In genomic region chr21:35840197-35840799, GRCh38 we compare ENCODE assay signal across 7 cellular contexts.
DNase-seq lines count a peak whose midpoint lies in the region; ATAC-seq, FAIRE-seq and TF ChIP-seq lines count a peak whose summit lies in the region.

No MANE protein-coding gene starts in this region.

- peaks cover 0 to 3% (median 0%) of the 10 kb centered on the region in 5 experiments for H3K9me3 Mint-ChIP-seq in brain

- H3K9ac ChIP-seq in SK-N-MC (ENCODE audit: insufficient read length): no peak overlapping the region

- H3K4me3 ChIP-seq in GM06990 (replicated peaks; ENCODE audit: low read depth, low read length) (no peak overlapping the region), SK-N-MC (no peak overlapping the region)

- no peaks in the 10 kb centered on the region for H3K36me3 ChIP-seq in GM06990 (ENCODE audit: control insufficient read depth, insufficient read depth, low read length)
- no peaks in the 10 kb centered on the region for H3K36me3 ChIP-seq in SK-N-MC (ENCODE audit: insufficient read depth, low read length)

- H3K36me3 Mint-ChIP-seq in brain: no peaks in the 10 kb centered on the region

- H3K27me3 Mint-ChIP-seq in brain: peaks cover 14% of the 10 kb centered on the region

- no peak overlapping the region for H3K27ac Mint-ChIP-seq in brain

- H3K4me1 Mint-ChIP-seq in brain: no peaks in the 10 kb centered on the region

- DNase-seq in GM06990 (ENCODE audit: extremely low read depth, insufficient read length) (no peak), NAMALWA (ENCODE audit: low spot score) (peak; percentile 75), SK-N-MC (ENCODE audit: low read depth, low spot score) (peak; percentile 64)
- DNase-seq in stimulated activated CD4-positive, alpha-beta T cell treated with anti-CD3 and anti-CD28 coated beads, Interleukin-4, amount 100 ng/mL, for 24 hours: peak; percentile 72

- TF ChIP-seq CTCF in GM06990 (IDR thresholded peaks at IDR 0.05; ENCODE audit: insufficient read depth, low read length, poor library complexity, severe bottlenecking) (peak; percentile 85), brain (conservative IDR thresholded peaks at IDR 0.05) (peak; percentile 81 to 92)

- H3K9me3 ChIP-seq in SK-N-MC (ENCODE audit: low read depth, low read length): no peaks in the 10 kb centered on the region

- no peaks in the 10 kb centered on the region for H3K27me3 ChIP-seq in GM06990 (replicated peaks; ENCODE audit: control insufficient read depth, insufficient read depth, low read length)

- FAIRE-seq in islet of Langerhans (lab: Jason Lieb, UNC): peak; percentile 98

- no peak overlapping the region for H3K27ac ChIP-seq in SK-N-MC

- no peak for ATAC-seq in GM18909 (IDR thresholded peaks at IDR 0.05; ENCODE audit: poor library complexity, unreplicated experiment)

- no peak overlapping the region for H3K4me3 Mint-ChIP-seq in brain
